19 cellular contexts compared by ENCODE assay signal in the genomic region with DNA sequence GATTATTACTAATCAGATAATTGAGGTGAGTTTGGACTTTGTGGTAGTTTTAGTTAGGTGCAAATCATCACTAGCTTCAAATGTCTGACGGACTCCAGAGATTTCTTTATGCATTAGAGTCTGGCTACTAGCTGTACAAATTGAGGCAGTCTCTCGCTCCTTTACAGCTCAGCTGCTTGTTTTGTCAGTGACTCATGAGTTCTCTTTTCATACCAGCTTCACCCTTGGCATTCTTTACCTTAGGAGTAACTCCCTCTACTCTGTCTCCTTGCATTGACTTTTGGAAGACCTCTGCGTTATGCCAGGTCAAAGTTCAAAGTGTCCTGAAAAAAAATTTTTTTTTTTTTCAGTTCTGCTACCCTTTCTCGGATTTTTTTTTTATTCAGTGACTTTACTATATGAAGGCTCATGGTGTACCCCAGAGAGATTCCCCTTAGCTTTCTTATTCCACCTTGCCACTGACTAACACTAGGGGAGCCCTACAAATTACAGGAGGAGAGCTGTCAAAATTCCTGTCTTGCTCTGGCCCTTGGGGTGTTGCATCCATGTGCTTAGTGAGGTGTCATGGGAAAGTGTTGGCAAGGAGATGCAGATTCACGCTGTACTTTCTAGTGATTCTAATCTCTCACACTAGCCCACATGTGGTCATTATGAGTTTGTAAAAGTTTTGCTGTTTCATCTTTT.
DNase-seq lines count a peak whose midpoint lies in the region; ATAC-seq and TF ChIP-seq lines count a peak whose summit lies in the region.
"Had no signal": no experiment of that assay in that cellular context is flagged by ENCODE, and none has a peak within 500 bp of the region (broad histone marks: within the 10 kb centered on the region; RNA-seq: fewer than 3 reads in every experiment).

No MANE protein-coding gene starts in this region.

- TF ChIP-seq CTCF in RWPE2 (IDR thresholded peaks at IDR 0.05; ENCODE audit: poor library complexity, severe bottlenecking) (peak; percentile 41), epithelial cell of proximal tubule (conservative IDR thresholded peaks at IDR 0.05; ENCODE audit: low read depth, low read length) (peak; percentile 27), left lung (IDR thresholded peaks at IDR 0.05) (no peak), esophagus squamous epithelium (IDR thresholded peaks at IDR 0.05) (no peak), esophagus muscularis mucosa (IDR thresholded peaks at IDR 0.05) (no peak)

- WGBS in esophagus squamous epithelium, 2 donors, result 45 to 56% methylated on average over 5 of the region's 5 CpGs
- 85% methylated on average over 5 of the region's 5 CpGs for WGBS in esophagus muscularis mucosa

- H3K4me3 ChIP-seq in RWPE2 (ENCODE audit: severe bottlenecking) (no peak overlapping the region), epithelial cell of proximal tubule (ENCODE audit: low read depth, low read length) (no peak overlapping the region), left lung (no peak overlapping the region), esophagus squamous epithelium (no peak overlapping the region), esophagus muscularis mucosa (no peak overlapping the region)
- H3K4me3 ChIP-seq: Peyer's patch, right lobe of liver, thoracic aorta had no signal

- peak; percentile 100 for ATAC-seq in RWPE2 (ENCODE audit: low read depth)
- peak; percentile 60 for ATAC-seq in left lung
- no peak for ATAC-seq in left lobe of liver
- no peak for ATAC-seq in GM18861 (IDR thresholded peaks at IDR 0.05; ENCODE audit: unreplicated experiment)
- ATAC-seq: right lobe of liver had no signal

- H3K4me1 ChIP-seq in RWPE2 (ENCODE audit: insufficient read depth, poor library complexity, severe bottlenecking) (peaks cover 28% of the 10 kb centered on the region), left lung (no peaks in the 10 kb centered on the region), esophagus squamous epithelium (peaks cover 0 to 5% (median 0%) of the 10 kb centered on the region in 3 donors), esophagus muscularis mucosa (no peaks in the 10 kb centered on the region)
- H3K4me1 ChIP-seq: Peyer's patch, right lobe of liver had no signal

- H3K27ac ChIP-seq in RWPE2 (ENCODE audit: poor library complexity, severe bottlenecking), result peak overlapping the region; percentile 64
- H3K27ac ChIP-seq in left lung, result no peak overlapping the region
- H3K27ac ChIP-seq in esophagus squamous epithelium, result no peak overlapping the region
- no peak overlapping the region for H3K27ac ChIP-seq in esophagus muscularis mucosa (replicated peaks in 1 of 4)
- H3K27ac ChIP-seq: epithelial cell of prostate, Peyer's patch, right lobe of liver, thoracic aorta had no signal

- intact Hi-C loops in left lung (cut with DNase I), result no loop called here
- intact Hi-C loops in esophagus squamous epithelium (cut with DNase I), result no loop called here
- intact Hi-C loops in esophagus muscularis mucosa (cut with DNase I), result no loop called here

- peak; percentile 60 for DNase-seq in Daoy (ENCODE audit: low read depth)
- DNase-seq in RWPE2 (ENCODE audit: low spot score), result no peak
- DNase-seq in epithelial cell of proximal tubule (ENCODE audit: low read depth), result no peak
- DNase-seq in left lung, result no peak
- DNase-seq in left lobe of liver (ENCODE audit: low spot score), result no peak
- no peak for DNase-seq in esophagus squamous epithelium (lab: John Stamatoyannopoulos, UW)
- DNase-seq in esophagus muscularis mucosa (ENCODE audit: extremely low spot score), result no peak
- DNase-seq: COR-L47; GDM1; NCI-H2029 treated with DMSO at 0.1 percent for 48 hours; NCI-H748 treated with DMSO at 0.1 percent for 48 hours; Peyer's patch; right lobe of liver; stimulated activated CD4-positive, alpha-beta T cell treated with anti-CD3 and anti-CD28 coated beads, Interleukin-2, amount 100 ng/mL, for 48 hours; stimulated activated CD8-positive, alpha-beta memory T cell treated with anti-CD3 and anti-CD28 coated beads, Interleukin-4, amount 100 ng/mL, for 48 hours; T-helper 1 cell had no signal

- no peak for TF ChIP-seq POLR2A in esophagus squamous epithelium (IDR thresholded peaks at IDR 0.05)
- TF ChIP-seq POLR2A in esophagus muscularis mucosa (IDR thresholded peaks at IDR 0.05; ENCODE audit: low read depth), result no peak

- TF ChIP-seq EP300 in esophagus muscularis mucosa (IDR thresholded peaks at IDR 0.05), result no peak

- no peaks in the 10 kb centered on the region for H3K27me3 ChIP-seq in RWPE2 (ENCODE audit: insufficient read depth, poor library complexity, severe bottlenecking)
- no peaks in the 10 kb centered on the region for H3K27me3 ChIP-seq in left lung
- H3K27me3 ChIP-seq in esophagus squamous epithelium, result no peaks in the 10 kb centered on the region
- no peaks in the 10 kb centered on the region for H3K27me3 ChIP-seq in esophagus muscularis mucosa
- H3K27me3 ChIP-seq: Peyer's patch, right lobe of liver had no signal

- H3K9me3 ChIP-seq in RWPE2 (ENCODE audit: severe bottlenecking) (no peaks in the 10 kb centered on the region), left lung (no peaks in the 10 kb centered on the region), esophagus squamous epithelium (no peaks in the 10 kb centered on the region), esophagus muscularis mucosa (peaks cover 0 to 10% (median 0%) of the 10 kb centered on the region in 4 donors)
- H3K9me3 ChIP-seq: Peyer's patch, right lobe of liver, thoracic aorta had no signal

- H3K36me3 ChIP-seq in RWPE2 (ENCODE audit: low read depth) (no peaks in the 10 kb centered on the region; the same call in 1 of the 2 replicates), left lung (no peaks in the 10 kb centered on the region), esophagus squamous epithelium (no peaks in the 10 kb centered on the region), esophagus muscularis mucosa (no peaks in the 10 kb centered on the region)
- H3K36me3 ChIP-seq: Peyer's patch, right lobe of liver, thoracic aorta had no signal

Comparison
In these comparisons a context has a peak if more than half of its experiments do, and no peak if none do; other contexts are left out.
1. ATAC-seq: peak in RWPE2 (single experiment) and left lung (single experiment); none in left lobe of liver (single experiment) and GM18861 (single experiment).
2. CTCF ChIP-seq: peak in RWPE2 (single experiment) and epithelial cell of proximal tubule (single experiment); none in left lung (0 of 2), esophagus squamous epithelium (0 of 6) and esophagus muscularis mucosa (0 of 3).